ENCODE assay signal across 18 cellular contexts in genomic region chr4:10383417-10383816, GRCh38.
DNase-seq lines count a peak whose midpoint lies in the region; ATAC-seq and TF ChIP-seq lines count a peak whose summit lies in the region.
"Had no signal": no experiment of that assay in that cellular context is flagged by ENCODE, and none has a peak within 500 bp of the region (broad histone marks: within the 10 kb centered on the region; RNA-seq: fewer than 3 reads in every experiment).

No MANE protein-coding gene starts in this region.

- no peaks in the 10 kb centered on the region for H3K4me1 Mint-ChIP-seq in stimulated activated naive B cell treated with anti-CD40 and anti-IgM and Interleukin-4, amounts not matched to agents 10 μg/mL and 1 μg/mL and 100 μg/mL, for 72 hours
- H3K4me1 Mint-ChIP-seq in type B pancreatic cell (ENCODE audit: unreplicated experiment): no peaks in the 10 kb centered on the region
- H3K4me1 Mint-ChIP-seq: B cell had no signal

- intact Hi-C loops in colonic mucosa (cut with DNase I): no loop called here
- intact Hi-C loops in mucosa of descending colon (cut with DNase I, micrococcal nuclease): no loop called here

- peak; percentile 42 for DNase-seq in colonic mucosa
- DNase-seq in mucosa of descending colon: peak in 1 of 3 donors; percentile 38
- no peak for DNase-seq in stimulated activated naive B cell treated with anti-CD40 and anti-IgM and Interleukin-4, amounts not matched to agents 10 μg/mL and 1 μg/mL and 100 μg/mL, for 72 hours
- DNase-seq in type B pancreatic cell (ENCODE audit: extremely low spot score, unreplicated experiment): no peak
- DNase-seq in ureter (ENCODE audit: low spot score): no peak
- DNase-seq: AML-193; Caco-2; Calu3; CD4-positive, alpha-beta T cell; CD8-positive, alpha-beta T cell; DMS79 treated with DMSO at 0.1 percent for 48 hours; GF-D8 had no signal

- H3K27ac Mint-ChIP-seq in stimulated activated naive B cell treated with anti-CD40 and anti-IgM and Interleukin-4, amounts not matched to agents 10 μg/mL and 1 μg/mL and 100 μg/mL, for 72 hours: no peak overlapping the region
- H3K27ac Mint-ChIP-seq in type B pancreatic cell: no peak overlapping the region
- H3K27ac Mint-ChIP-seq: B cell; CD4-positive, alpha-beta T cell; CD8-positive, alpha-beta T cell had no signal

- H3K9ac ChIP-seq in colonic mucosa (ENCODE audit: low read depth in 2 of 2, low read length in 2 of 2): no peak overlapping the region
- H3K9ac ChIP-seq: BLaER1 treated with 17β-estradiol and CSF1 and Interleukin-3, amounts not matched to agents 10 nM and 100 nM had no signal

- H3K27me3 ChIP-seq in colonic mucosa (no peaks in the 10 kb centered on the region), thymus (ENCODE audit: control insufficient read depth, insufficient read depth) (no peaks in the 10 kb centered on the region)
- H3K27me3 ChIP-seq: BLaER1 treated with 17β-estradiol and CSF1 and Interleukin-3, amounts not matched to agents 10 nM and 100 nM had no signal

- no peak overlapping the region for H3K27ac ChIP-seq in colonic mucosa
- peak overlapping the region; percentile 5 for H3K27ac ChIP-seq in thymus (ENCODE audit: low read depth)
- H3K27ac ChIP-seq: 22Rv1; A549; BLaER1 treated with 17β-estradiol and CSF1 and Interleukin-3, amounts not matched to agents 10 nM and 100 nM; C4-2B had no signal

- peak; percentile 85 for ATAC-seq in mucosa of descending colon
- no peak for ATAC-seq in stimulated activated naive B cell treated with anti-CD40 and anti-IgM and Interleukin-4, amounts not matched to agents 10 μg/mL and 1 μg/mL and 100 μg/mL, for 72 hours (replicated peaks)
- ATAC-seq: A549; CD8-positive, alpha-beta T cell had no signal

- no peaks in the 10 kb centered on the region for H3K36me3 ChIP-seq in colonic mucosa
- no peaks in the 10 kb centered on the region for H3K36me3 ChIP-seq in mucosa of descending colon (ENCODE audit: low read depth)
- no peaks in the 10 kb centered on the region for H3K36me3 ChIP-seq in thymus (ENCODE audit: control insufficient read depth, insufficient read depth)
- H3K36me3 ChIP-seq: BLaER1 treated with 17β-estradiol and CSF1 and Interleukin-3, amounts not matched to agents 10 nM and 100 nM had no signal

- no peaks in the 10 kb centered on the region for H3K4me1 ChIP-seq in colonic mucosa
- H3K4me1 ChIP-seq in mucosa of descending colon (ENCODE audit: low read depth): no peaks in the 10 kb centered on the region
- peaks cover 34% of the 10 kb centered on the region for H3K4me1 ChIP-seq in thymus (ENCODE audit: control insufficient read depth, insufficient read depth, low read length)
- H3K4me1 ChIP-seq: A549, Caco-2 had no signal

- no peak overlapping the region for H3K4me3 Mint-ChIP-seq in stimulated activated naive B cell treated with anti-CD40 and anti-IgM and Interleukin-4, amounts not matched to agents 10 μg/mL and 1 μg/mL and 100 μg/mL, for 72 hours
- no peak overlapping the region for H3K4me3 Mint-ChIP-seq in type B pancreatic cell
- H3K4me3 Mint-ChIP-seq: B cell; CD4-positive, alpha-beta T cell; CD8-positive, alpha-beta T cell had no signal

- WGBS in thymus: 91% methylated on average over 3 of the region's 3 CpGs

- peaks cover 0 to 7% of the 10 kb centered on the region in 2 donors for H3K27me3 Mint-ChIP-seq in stimulated activated naive B cell treated with anti-CD40 and anti-IgM and Interleukin-4, amounts not matched to agents 10 μg/mL and 1 μg/mL and 100 μg/mL, for 72 hours
- peaks cover 4% of the 10 kb centered on the region for H3K27me3 Mint-ChIP-seq in type B pancreatic cell

- H3K9me3 ChIP-seq in colonic mucosa (no peaks in the 10 kb centered on the region), mucosa of descending colon (no peaks in the 10 kb centered on the region), thymus (ENCODE audit: control insufficient read depth) (no peaks in the 10 kb centered on the region)
- H3K9me3 ChIP-seq: A549; BLaER1 treated with 17β-estradiol and CSF1 and Interleukin-3, amounts not matched to agents 10 nM and 100 nM; Caco-2 had no signal

- H3K36me3 Mint-ChIP-seq in stimulated activated naive B cell treated with anti-CD40 and anti-IgM and Interleukin-4, amounts not matched to agents 10 μg/mL and 1 μg/mL and 100 μg/mL, for 72 hours: peaks cover 0 to 10% of the 10 kb centered on the region in 2 donors
- no peaks in the 10 kb centered on the region for H3K36me3 Mint-ChIP-seq in type B pancreatic cell
- H3K36me3 Mint-ChIP-seq: CD8-positive, alpha-beta T cell had no signal

- H3K4me3 ChIP-seq in colonic mucosa (no peak overlapping the region), mucosa of descending colon (no peak overlapping the region), thymus (ENCODE audit: low read length) (no peak overlapping the region)
- H3K4me3 ChIP-seq: A549; BLaER1 treated with 17β-estradiol and CSF1 and Interleukin-3, amounts not matched to agents 10 nM and 100 nM had no signal

- TF ChIP-seq CTCF in colonic mucosa (IDR thresholded peaks at IDR 0.05): no peak
- no peak for TF ChIP-seq CTCF in mucosa of descending colon (IDR thresholded peaks at IDR 0.05)
- TF ChIP-seq CTCF in type B pancreatic cell (conservative IDR thresholded peaks at IDR 0.05): no peak

- H3K9me3 Mint-ChIP-seq in stimulated activated naive B cell treated with anti-CD40 and anti-IgM and Interleukin-4, amounts not matched to agents 10 μg/mL and 1 μg/mL and 100 μg/mL, for 72 hours: peaks cover 0 to 4% of the 10 kb centered on the region in 2 donors
- no peaks in the 10 kb centered on the region for H3K9me3 Mint-ChIP-seq in type B pancreatic cell
